Comparison of ENCODE assay signal across 22 cellular contexts in the genomic region with DNA sequence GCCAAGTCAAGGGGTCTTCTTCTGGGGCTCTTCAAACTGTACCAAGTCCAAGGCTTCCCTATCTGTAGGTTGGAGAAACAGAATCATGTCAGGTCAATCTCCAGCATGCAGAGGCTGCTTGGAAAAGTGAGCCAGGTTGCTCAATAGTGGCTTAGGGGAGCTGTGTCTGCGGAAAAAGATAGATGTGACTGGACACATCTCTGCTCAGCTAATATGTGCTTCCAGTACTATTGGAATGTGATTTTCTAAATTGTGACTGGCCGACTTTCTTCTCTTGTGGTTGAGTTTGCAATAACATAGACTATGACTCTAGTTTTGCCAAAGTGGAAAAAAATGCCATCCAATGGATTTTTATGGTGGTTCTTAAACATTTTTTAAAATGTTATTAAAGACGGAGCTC.
"Had no signal": no experiment of that assay in that cellular context is flagged by ENCODE, and none has a peak within 500 bp of the region (broad histone marks: within the 10 kb centered on the region; RNA-seq: fewer than 3 reads in every experiment).

No MANE protein-coding gene starts in this region.

- H3K36me3 ChIP-seq: left lung, right lobe of liver, thoracic aorta, upper lobe of left lung, WERI-Rb-1 had no signal

- FAIRE-seq: endometrium, frontal cortex had no signal

- H3K4me1 ChIP-seq: left lung, right lobe of liver, upper lobe of left lung had no signal

- H3K9me3 ChIP-seq: left lung, right lobe of liver, thoracic aorta, upper lobe of left lung had no signal

- H3K4me3 Mint-ChIP-seq: activated naive CD8-positive, alpha-beta T cell; activated T-helper 1 cell treated with anti-CD3 and anti-CD28 coated beads, Interleukin-12 subunit alpha, Interleukin-12 subunit beta, Interleukin-2, Interleukin-4 antibody, amounts not matched to agents 30 ng/mL and 10 ng/mL and 1 ng/mL, durations not matched to agents 14 hours and 24 hours and 36 hours; brain; neural crest cell; stimulated activated memory B cell treated with anti-CD40 and anti-IgM and Interleukin-4, amounts not matched to agents 10 μg/mL and 1 μg/mL and 100 μg/mL, for 72 hours; T-helper 17 cell had no signal

- H3K27me3 Mint-ChIP-seq: activated naive CD8-positive, alpha-beta T cell had no signal

- H3K4me1 Mint-ChIP-seq: neural crest cell; stimulated activated memory B cell treated with anti-CD40 and anti-IgM and Interleukin-4, amounts not matched to agents 10 μg/mL and 1 μg/mL and 100 μg/mL, for 72 hours had no signal

- H3K9me3 Mint-ChIP-seq: activated T-helper 1 cell treated with anti-CD3 and anti-CD28 coated beads, Interleukin-12 subunit alpha, Interleukin-12 subunit beta, Interleukin-2, Interleukin-4 antibody, amounts not matched to agents 30 ng/mL and 10 ng/mL and 1 ng/mL, durations not matched to agents 14 hours and 24 hours and 36 hours; neural crest cell; stimulated activated memory B cell treated with anti-CD40 and anti-IgM and Interleukin-4, amounts not matched to agents 10 μg/mL and 1 μg/mL and 100 μg/mL, for 72 hours had no signal

- H3K27ac Mint-ChIP-seq: activated naive CD8-positive, alpha-beta T cell; activated T-helper 1 cell treated with anti-CD3 and anti-CD28 coated beads, Interleukin-12 subunit alpha, Interleukin-12 subunit beta, Interleukin-2, Interleukin-4 antibody, amounts not matched to agents 30 ng/mL and 10 ng/mL and 1 ng/mL, durations not matched to agents 14 hours and 24 hours and 36 hours; brain; stimulated activated memory B cell treated with anti-CD40 and anti-IgM and Interleukin-4, amounts not matched to agents 10 μg/mL and 1 μg/mL and 100 μg/mL, for 72 hours; T-helper 17 cell had no signal

- H3K27ac ChIP-seq: left lung, right lobe of liver, thoracic aorta, upper lobe of left lung, WERI-Rb-1 had no signal

- H3K27me3 ChIP-seq: right lobe of liver, upper lobe of left lung had no signal

- H3K4me3 ChIP-seq: coronary artery, left lung, right lobe of liver, thoracic aorta, upper lobe of left lung had no signal

- DNase-seq: activated CD4-positive, alpha-beta T cell treated with anti-CD3 and anti-CD28 coated beads for 1 hour; activated gamma-delta T cell treated with Interleukin-2 at 50 U/mL for 16 hours; activated T-cell treated with anti-CD3 and anti-CD28 coated beads for 4 hours; amygdala; central memory CD4-positive, alpha-beta T cell; erythroblast; left lung; mammary epithelial cell; right lobe of liver; stimulated activated CD4-positive, alpha-beta T cell treated with anti-CD3 and anti-CD28 coated beads, Interleukin-4, amount 100 ng/mL, for 24 hours; T-helper 17 cell; upper lobe of left lung; WERI-Rb-1 had no signal

- H3K36me3 Mint-ChIP-seq: activated naive CD8-positive, alpha-beta T cell; brain; stimulated activated memory B cell treated with anti-CD40 and anti-IgM and Interleukin-4, amounts not matched to agents 10 μg/mL and 1 μg/mL and 100 μg/mL, for 72 hours had no signal
